In the genomic region with DNA sequence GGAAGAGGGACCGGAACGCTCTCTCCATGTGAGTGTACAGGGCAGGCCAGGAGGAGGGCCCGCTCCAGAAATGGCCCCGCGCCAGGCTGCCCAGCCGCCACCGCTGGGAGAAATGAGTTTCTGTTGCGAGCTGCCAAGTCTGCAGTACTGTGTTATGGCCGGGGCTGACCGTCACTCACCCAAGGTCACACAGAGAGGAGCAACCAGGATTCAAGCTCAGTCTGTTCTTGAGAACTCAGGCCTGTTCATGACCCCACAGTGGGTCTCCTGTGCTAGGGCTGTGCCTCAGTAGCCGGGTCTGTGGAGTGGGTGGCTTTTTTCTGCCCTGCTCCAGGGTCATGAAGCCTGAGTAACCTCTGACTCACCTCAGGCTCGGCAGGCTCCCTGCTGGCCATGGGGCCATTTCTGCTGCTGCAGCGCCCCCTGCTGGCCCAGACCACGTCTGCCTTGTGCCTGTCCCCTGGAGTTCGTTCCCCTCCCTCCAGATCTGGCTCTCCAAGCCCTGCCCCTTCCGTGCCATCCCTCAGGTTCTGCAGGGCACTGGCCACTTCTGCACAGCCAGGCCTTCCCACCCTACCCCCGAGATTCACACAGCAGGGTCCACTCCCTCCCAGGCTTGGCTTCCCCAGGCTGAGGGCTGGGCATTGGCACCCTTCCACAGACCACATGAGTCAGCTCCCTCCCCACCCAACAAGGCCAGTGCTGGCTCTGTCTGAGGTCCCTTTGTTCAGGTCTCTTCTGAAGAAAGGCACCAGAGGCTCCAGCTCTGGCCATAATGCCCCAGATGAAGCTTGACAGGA, we compare ENCODE assay signal across 8 cellular contexts. TPM values are rescaled to one million over a fixed set of nuclear protein-coding genes. Genes with fewer than 3 reads are reported as not detected.
DNase-seq lines count a peak whose midpoint lies in the region; ATAC-seq and TF ChIP-seq lines count a peak whose summit lies in the region.

No MANE protein-coding gene starts in this region.

- no peak overlapping the region for H3K4me3 Mint-ChIP-seq in activated CD4-positive, alpha-beta T cell treated with anti-CD3 and anti-CD28 coated beads for 36 hours

- DNase-seq in AML-193 (lab: John Stamatoyannopoulos, UW) (peak; percentile 60 to 62), NCI-H345 (lab: John Stamatoyannopoulos, UW) (peak; percentile 49), choroid plexus epithelial cell (ENCODE audit: low read depth) (peak; percentile 76), left lobe of liver (ENCODE audit: low spot score) (peak; percentile 93)
- DNase-seq in activated CD4-positive, alpha-beta T cell treated with anti-CD3 and anti-CD28 coated beads for 36 hours, result peak; percentile 91
- DNase-seq in stimulated activated CD4-positive, alpha-beta T cell treated with anti-CD3 and anti-CD28 coated beads, Interleukin-2, amount 100 ng/mL, for 4 hours (ENCODE audit: low read depth), result peak; percentile 50

- ATAC-seq in GM21367 (IDR thresholded peaks at IDR 0.05; ENCODE audit: unreplicated experiment) (peak; percentile 51), left lobe of liver (peak; percentile 97), HG02571 (IDR thresholded peaks at IDR 0.05; ENCODE audit: unreplicated experiment) (no peak)
- peak; percentile 99 for ATAC-seq in activated CD4-positive, alpha-beta T cell treated with anti-CD3 and anti-CD28 coated beads for 36 hours

- TF ChIP-seq CTCF in choroid plexus epithelial cell (conservative IDR thresholded peaks at IDR 0.05; ENCODE audit: low read depth, low read length), result peak; percentile 93

- intact Hi-C loops in activated CD4-positive, alpha-beta T cell treated with anti-CD3 and anti-CD28 coated beads for 36 hours (cut with DNase I, micrococcal nuclease), result loop anchor here (1.0 kb wide), 4 partner anchors 109 to 164 kb away; no protein-coding TSS in a partner anchor

- no peak overlapping the region for H3K27ac Mint-ChIP-seq in activated CD4-positive, alpha-beta T cell treated with anti-CD3 and anti-CD28 coated beads for 36 hours

- CTCF ChIA-PET in activated CD4-positive, alpha-beta T cell treated with anti-CD3 and anti-CD28 coated beads for 36 hours (lab: Charles Lee), result interaction anchor here (0.6 to 3.4 kb wide), 21 partner anchors 8 to 168 kb away, joined by 3 to 19 read pairs (median 4); no protein-coding TSS in a partner anchor

- peaks cover 26% of the 10 kb centered on the region for H3K27me3 Mint-ChIP-seq in activated CD4-positive, alpha-beta T cell treated with anti-CD3 and anti-CD28 coated beads for 36 hours

- H3K4me3 ChIP-seq in choroid plexus epithelial cell (ENCODE audit: low read depth, low read length), result no peak overlapping the region

- no peaks in the 10 kb centered on the region for H3K9me3 Mint-ChIP-seq in activated CD4-positive, alpha-beta T cell treated with anti-CD3 and anti-CD28 coated beads for 36 hours (ENCODE audit: low read depth)

- POLR2A ChIA-PET in activated CD4-positive, alpha-beta T cell treated with anti-CD3 and anti-CD28 coated beads for 36 hours (lab: Charles Lee), result no interaction called here

- no peaks in the 10 kb centered on the region for H3K4me1 Mint-ChIP-seq in activated CD4-positive, alpha-beta T cell treated with anti-CD3 and anti-CD28 coated beads for 36 hours

- H3K36me3 Mint-ChIP-seq in activated CD4-positive, alpha-beta T cell treated with anti-CD3 and anti-CD28 coated beads for 36 hours (ENCODE audit: low read depth), result no peaks in the 10 kb centered on the region

RNA-seq across cellular contexts. Expression of a gene that starts 51.8 kb away (rescaled TPM):
- not detected for total RNA-seq in activated CD4-positive, alpha-beta T cell treated with anti-CD3 and anti-CD28 coated beads for 36 hours
- not detected for total RNA-seq in left lobe of liver
